Comparison of ENCODE assay signal across 1 cellular context in the genomic region with DNA sequence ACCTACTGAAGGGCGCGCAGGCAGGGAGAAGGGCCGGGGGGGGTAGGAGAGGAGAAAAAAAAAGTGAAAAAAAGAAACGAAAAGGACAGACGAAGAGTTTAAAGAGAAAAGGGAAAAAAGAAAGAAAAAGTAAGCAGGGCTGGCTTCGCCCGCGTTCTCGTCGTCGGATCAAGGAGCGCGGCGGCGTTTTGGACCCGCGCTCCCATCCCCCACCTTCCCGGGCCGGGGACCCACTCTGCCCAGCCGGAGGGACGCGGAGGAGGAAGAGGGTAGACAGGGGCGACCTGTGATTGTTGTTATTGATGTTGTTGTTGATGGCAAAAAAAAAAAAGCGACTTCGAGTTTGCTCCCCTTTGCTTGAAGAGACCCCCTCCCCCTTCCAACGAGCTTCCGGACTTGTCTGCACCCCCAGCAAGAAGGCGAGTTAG.
TF ChIP-seq lines count a peak whose summit lies in the region.

No MANE protein-coding gene starts in this region.

TF ChIP-seq in HCT116, 20 proteins besides CTCF, POLR2A, EP300 and RAD21 (continued from another document):
- TF ChIP-seq, protein P1, sequence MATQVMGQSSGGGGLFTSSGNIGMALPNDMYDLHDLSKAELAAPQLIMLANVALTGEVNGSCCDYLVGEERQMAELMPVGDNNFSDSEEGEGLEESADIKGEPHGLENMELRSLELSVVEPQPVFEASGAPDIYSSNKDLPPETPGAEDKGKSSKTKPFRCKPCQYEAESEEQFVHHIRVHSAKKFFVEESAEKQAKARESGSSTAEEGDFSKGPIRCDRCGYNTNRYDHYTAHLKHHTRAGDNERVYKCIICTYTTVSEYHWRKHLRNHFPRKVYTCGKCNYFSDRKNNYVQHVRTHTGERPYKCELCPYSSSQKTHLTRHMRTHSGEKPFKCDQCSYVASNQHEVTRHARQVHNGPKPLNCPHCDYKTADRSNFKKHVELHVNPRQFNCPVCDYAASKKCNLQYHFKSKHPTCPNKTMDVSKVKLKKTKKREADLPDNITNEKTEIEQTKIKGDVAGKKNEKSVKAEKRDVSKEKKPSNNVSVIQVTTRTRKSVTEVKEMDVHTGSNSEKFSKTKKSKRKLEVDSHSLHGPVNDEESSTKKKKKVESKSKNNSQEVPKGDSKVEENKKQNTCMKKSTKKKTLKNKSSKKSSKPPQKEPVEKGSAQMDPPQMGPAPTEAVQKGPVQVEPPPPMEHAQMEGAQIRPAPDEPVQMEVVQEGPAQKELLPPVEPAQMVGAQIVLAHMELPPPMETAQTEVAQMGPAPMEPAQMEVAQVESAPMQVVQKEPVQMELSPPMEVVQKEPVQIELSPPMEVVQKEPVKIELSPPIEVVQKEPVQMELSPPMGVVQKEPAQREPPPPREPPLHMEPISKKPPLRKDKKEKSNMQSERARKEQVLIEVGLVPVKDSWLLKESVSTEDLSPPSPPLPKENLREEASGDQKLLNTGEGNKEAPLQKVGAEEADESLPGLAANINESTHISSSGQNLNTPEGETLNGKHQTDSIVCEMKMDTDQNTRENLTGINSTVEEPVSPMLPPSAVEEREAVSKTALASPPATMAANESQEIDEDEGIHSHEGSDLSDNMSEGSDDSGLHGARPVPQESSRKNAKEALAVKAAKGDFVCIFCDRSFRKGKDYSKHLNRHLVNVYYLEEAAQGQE (IDR thresholded peaks at IDR 0.05; ENCODE audit: low read depth) = no peak
- TF ChIP-seq, protein P2, sequence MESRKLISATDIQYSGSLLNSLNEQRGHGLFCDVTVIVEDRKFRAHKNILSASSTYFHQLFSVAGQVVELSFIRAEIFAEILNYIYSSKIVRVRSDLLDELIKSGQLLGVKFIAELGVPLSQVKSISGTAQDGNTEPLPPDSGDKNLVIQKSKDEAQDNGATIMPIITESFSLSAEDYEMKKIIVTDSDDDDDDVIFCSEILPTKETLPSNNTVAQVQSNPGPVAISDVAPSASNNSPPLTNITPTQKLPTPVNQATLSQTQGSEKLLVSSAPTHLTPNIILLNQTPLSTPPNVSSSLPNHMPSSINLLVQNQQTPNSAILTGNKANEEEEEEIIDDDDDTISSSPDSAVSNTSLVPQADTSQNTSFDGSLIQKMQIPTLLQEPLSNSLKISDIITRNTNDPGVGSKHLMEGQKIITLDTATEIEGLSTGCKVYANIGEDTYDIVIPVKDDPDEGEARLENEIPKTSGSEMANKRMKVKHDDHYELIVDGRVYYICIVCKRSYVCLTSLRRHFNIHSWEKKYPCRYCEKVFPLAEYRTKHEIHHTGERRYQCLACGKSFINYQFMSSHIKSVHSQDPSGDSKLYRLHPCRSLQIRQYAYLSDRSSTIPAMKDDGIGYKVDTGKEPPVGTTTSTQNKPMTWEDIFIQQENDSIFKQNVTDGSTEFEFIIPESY (IDR thresholded peaks at IDR 0.05; ENCODE audit: extremely low read depth, insufficient replicate concordance, low read length) = no peak
- TF ChIP-seq EGR1 (IDR thresholded peaks at IDR 0.05; ENCODE audit: low read depth) = no peak
- no peak for TF ChIP-seq ZFX (IDR thresholded peaks at IDR 0.05)
- no peak for TF ChIP-seq POLR2AphosphoS5 (IDR thresholded peaks at IDR 0.05; ENCODE audit: low read depth, low read length)
- no peak for TF ChIP-seq ELF1 (IDR thresholded peaks at IDR 0.05; ENCODE audit: borderline replicate concordance, low read depth)
TF ChIP-seq in HCT116: peak in this region for 0.
